1 cellular context compared by ENCODE assay signal in genomic region chr10:118950190-118950658, GRCh38.
TF ChIP-seq lines count a peak whose summit lies in the region.

No MANE protein-coding gene starts in this region.

TF ChIP-seq in HepG2, 621 proteins besides CTCF, POLR2A, EP300 and RAD21 (continued from another document):
- TF ChIP-seq NFAT5 (CRISPR knock-in tag; IDR thresholded peaks at IDR 0.05) (no peak), RFX3 (CRISPR knock-in tag; IDR thresholded peaks at IDR 0.05) (no peak), ZNF557 (CRISPR knock-in tag; IDR thresholded peaks at IDR 0.05) (no peak), DMAP1 (CRISPR knock-in tag; IDR thresholded peaks at IDR 0.05) (no peak), ZNF101 (CRISPR knock-in tag; IDR thresholded peaks at IDR 0.05; ENCODE audit: borderline replicate concordance, low read depth) (no peak), PAWR (CRISPR knock-in tag; IDR thresholded peaks at IDR 0.05; ENCODE audit: borderline replicate concordance) (no peak), ZNF747 (CRISPR knock-in tag; IDR thresholded peaks at IDR 0.05; ENCODE audit: borderline replicate concordance) (no peak), FOXJ3 (CRISPR knock-in tag; IDR thresholded peaks at IDR 0.05; ENCODE audit: borderline replicate concordance) (no peak), ZNF800 (CRISPR knock-in tag; IDR thresholded peaks at IDR 0.05) (no peak), ZNF672 (CRISPR knock-in tag; IDR thresholded peaks at IDR 0.05) (no peak)
- TF ChIP-seq, protein P1, sequence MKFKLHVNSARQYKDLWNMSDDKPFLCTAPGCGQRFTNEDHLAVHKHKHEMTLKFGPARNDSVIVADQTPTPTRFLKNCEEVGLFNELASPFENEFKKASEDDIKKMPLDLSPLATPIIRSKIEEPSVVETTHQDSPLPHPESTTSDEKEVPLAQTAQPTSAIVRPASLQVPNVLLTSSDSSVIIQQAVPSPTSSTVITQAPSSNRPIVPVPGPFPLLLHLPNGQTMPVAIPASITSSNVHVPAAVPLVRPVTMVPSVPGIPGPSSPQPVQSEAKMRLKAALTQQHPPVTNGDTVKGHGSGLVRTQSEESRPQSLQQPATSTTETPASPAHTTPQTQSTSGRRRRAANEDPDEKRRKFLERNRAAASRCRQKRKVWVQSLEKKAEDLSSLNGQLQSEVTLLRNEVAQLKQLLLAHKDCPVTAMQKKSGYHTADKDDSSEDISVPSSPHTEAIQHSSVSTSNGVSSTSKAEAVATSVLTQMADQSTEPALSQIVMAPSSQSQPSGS (CRISPR knock-in tag; IDR thresholded peaks at IDR 0.05): no peak
- TF ChIP-seq, protein P2, sequence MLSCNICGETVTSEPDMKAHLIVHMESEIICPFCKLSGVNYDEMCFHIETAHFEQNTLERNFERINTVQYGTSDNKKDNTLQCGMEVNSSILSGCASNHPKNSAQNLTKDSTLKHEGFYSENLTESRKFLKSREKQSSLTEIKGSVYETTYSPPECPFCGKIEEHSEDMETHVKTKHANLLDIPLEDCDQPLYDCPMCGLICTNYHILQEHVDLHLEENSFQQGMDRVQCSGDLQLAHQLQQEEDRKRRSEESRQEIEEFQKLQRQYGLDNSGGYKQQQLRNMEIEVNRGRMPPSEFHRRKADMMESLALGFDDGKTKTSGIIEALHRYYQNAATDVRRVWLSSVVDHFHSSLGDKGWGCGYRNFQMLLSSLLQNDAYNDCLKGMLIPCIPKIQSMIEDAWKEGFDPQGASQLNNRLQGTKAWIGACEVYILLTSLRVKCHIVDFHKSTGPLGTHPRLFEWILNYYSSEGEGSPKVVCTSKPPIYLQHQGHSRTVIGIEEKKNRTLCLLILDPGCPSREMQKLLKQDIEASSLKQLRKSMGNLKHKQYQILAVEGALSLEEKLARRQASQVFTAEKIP (CRISPR knock-in tag; IDR thresholded peaks at IDR 0.05; ENCODE audit: borderline replicate concordance): no peak
- TF ChIP-seq, protein P3, sequence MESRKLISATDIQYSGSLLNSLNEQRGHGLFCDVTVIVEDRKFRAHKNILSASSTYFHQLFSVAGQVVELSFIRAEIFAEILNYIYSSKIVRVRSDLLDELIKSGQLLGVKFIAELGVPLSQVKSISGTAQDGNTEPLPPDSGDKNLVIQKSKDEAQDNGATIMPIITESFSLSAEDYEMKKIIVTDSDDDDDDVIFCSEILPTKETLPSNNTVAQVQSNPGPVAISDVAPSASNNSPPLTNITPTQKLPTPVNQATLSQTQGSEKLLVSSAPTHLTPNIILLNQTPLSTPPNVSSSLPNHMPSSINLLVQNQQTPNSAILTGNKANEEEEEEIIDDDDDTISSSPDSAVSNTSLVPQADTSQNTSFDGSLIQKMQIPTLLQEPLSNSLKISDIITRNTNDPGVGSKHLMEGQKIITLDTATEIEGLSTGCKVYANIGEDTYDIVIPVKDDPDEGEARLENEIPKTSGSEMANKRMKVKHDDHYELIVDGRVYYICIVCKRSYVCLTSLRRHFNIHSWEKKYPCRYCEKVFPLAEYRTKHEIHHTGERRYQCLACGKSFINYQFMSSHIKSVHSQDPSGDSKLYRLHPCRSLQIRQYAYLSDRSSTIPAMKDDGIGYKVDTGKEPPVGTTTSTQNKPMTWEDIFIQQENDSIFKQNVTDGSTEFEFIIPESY (CRISPR knock-in tag; IDR thresholded peaks at IDR 0.05): no peak
